Comparison of ENCODE assay signal across 20 cellular contexts in genomic region chr1:221141606-221142285, GRCh38.
"Had no signal": no experiment of that assay in that cellular context is flagged by ENCODE, and none has a peak within 500 bp of the region (broad histone marks: within the 10 kb centered on the region; RNA-seq: fewer than 3 reads in every experiment).

No MANE protein-coding gene starts in this region.

- H3K4me3 Mint-ChIP-seq: activated CD8-positive, alpha-beta T cell treated with anti-CD3 and anti-CD28 coated beads for 36 hours; activated naive CD8-positive, alpha-beta T cell treated with anti-CD3 and anti-CD28 coated beads for 36 hours; naive thymus-derived CD4-positive, alpha-beta T cell had no signal

- H3K27ac Mint-ChIP-seq: activated CD8-positive, alpha-beta T cell treated with anti-CD3 and anti-CD28 coated beads for 36 hours; activated naive CD8-positive, alpha-beta T cell treated with anti-CD3 and anti-CD28 coated beads for 36 hours; naive thymus-derived CD4-positive, alpha-beta T cell had no signal

- H3K36me3 ChIP-seq: right atrium auricular region, transverse colon had no signal

- H3K4me3 ChIP-seq: lung, right atrium auricular region, transverse colon had no signal

- H3K27me3 ChIP-seq: right atrium auricular region, transverse colon had no signal

- H3K4me1 ChIP-seq: right atrium auricular region, transverse colon had no signal

- ATAC-seq: activated CD8-positive, alpha-beta T cell treated with anti-CD3 and anti-CD28 coated beads for 36 hours; naive thymus-derived CD4-positive, alpha-beta T cell had no signal

- H3K27ac ChIP-seq: right atrium auricular region, transverse colon had no signal

- DNase-seq: activated CD8-positive, alpha-beta memory T cell treated with anti-CD3 and anti-CD28 coated beads, Interleukin-2, amount 50 U/mL, for 4 hours; activated CD8-positive, alpha-beta T cell treated with anti-CD3 and anti-CD28 coated beads for 36 hours; activated effector memory CD4-positive, alpha-beta T cell treated with anti-CD3 and anti-CD28 coated beads, Interleukin-2, amount 50 U/mL, for 16 hours; activated naive CD8-positive, alpha-beta T cell treated with anti-CD3 and anti-CD28 coated beads for 36 hours; activated T-cell treated with anti-CD3 and anti-CD28 coated beads, Interleukin-2, amount 50 U/mL, for 48 hours; anterior cingulate cortex; cortex of kidney; effector CD8-positive, alpha-beta T cell; glutamatergic neuron; hypothalamus; naive thymus-derived CD4-positive, alpha-beta T cell; small intestine; stimulated activated CD4-positive, alpha-beta T cell treated with anti-CD3 and anti-CD28 coated beads, Interleukin-4, amount 100 ng/mL, for 24 hours; stimulated activated naive CD4-positive, alpha-beta T cell treated with Interleukin-2 at 50 U/mL for 16 hours; substantia nigra; T-helper 1 cell; T1000; transverse colon had no signal

- H3K4me1 Mint-ChIP-seq: activated naive CD8-positive, alpha-beta T cell treated with anti-CD3 and anti-CD28 coated beads for 36 hours; naive thymus-derived CD4-positive, alpha-beta T cell had no signal

- H3K36me3 Mint-ChIP-seq: activated naive CD8-positive, alpha-beta T cell treated with anti-CD3 and anti-CD28 coated beads for 36 hours had no signal

- H3K9me3 ChIP-seq: right atrium auricular region, transverse colon had no signal
